ENCODE assay signal across 9 cellular contexts in genomic region chr9:132849168-132849831, GRCh38. TPM values are rescaled to one million over a fixed set of nuclear protein-coding genes. Genes with fewer than 3 reads are reported as not detected.
A peak's percentile ranks its signal among the peaks of the same experiment; 100 is the strongest.
DNase-seq lines count a peak whose midpoint lies in the region; ATAC-seq and TF ChIP-seq lines count a peak whose summit lies in the region.
"Had no signal": no experiment of that assay in that cellular context is flagged by ENCODE, and none has a peak within 500 bp of the region (broad histone marks: within the 10 kb centered on the region; RNA-seq: fewer than 3 reads in every experiment).

No MANE protein-coding gene starts in this region.

- no peaks in the 10 kb centered on the region for H3K9me3 ChIP-seq in NT2/D1 (ENCODE audit: insufficient read depth, low read length)
- H3K9me3 ChIP-seq in muscle layer of colon (ENCODE audit: low read length) = no peaks in the 10 kb centered on the region
- H3K9me3 ChIP-seq: A549 had no signal

- no peaks in the 10 kb centered on the region for H3K36me3 ChIP-seq in NT2/D1 (ENCODE audit: insufficient read depth, insufficient read length, low read length)
- no peaks in the 10 kb centered on the region for H3K36me3 ChIP-seq in muscle layer of colon (ENCODE audit: insufficient read depth, low read length)

- H3K4me1 Mint-ChIP-seq in chondrocyte (ENCODE audit: low read depth) (no peaks in the 10 kb centered on the region), CD14-positive monocyte (peaks cover 6% of the 10 kb centered on the region)

- H3K27me3 ChIP-seq in NT2/D1 (ENCODE audit: insufficient read depth, insufficient read length) (no peaks in the 10 kb centered on the region), muscle layer of colon (ENCODE audit: control insufficient read depth in 1 of 2, insufficient read depth in 2 of 2, low read length in 2 of 2) (no peaks in the 10 kb centered on the region)

- H3K27ac Mint-ChIP-seq in chondrocyte (ENCODE audit: unreplicated experiment) (no peak overlapping the region), CD14-positive monocyte (peak overlapping the region in 1 of 7 donors; percentile 18)

- H3K9me3 Mint-ChIP-seq in chondrocyte (ENCODE audit: low read depth) = no peaks in the 10 kb centered on the region
- no peaks in the 10 kb centered on the region for H3K9me3 Mint-ChIP-seq in CD14-positive monocyte

- H3K9ac ChIP-seq in NT2/D1 (ENCODE audit: insufficient read length, low read depth) (peak overlapping the region; percentile 50), muscle layer of colon (ENCODE audit: low read length) (no peak overlapping the region)

- no peak overlapping the region for H3K4me3 ChIP-seq in NT2/D1 (ENCODE audit: insufficient read length, low read depth)
- no peak overlapping the region for H3K4me3 ChIP-seq in muscle layer of colon (ENCODE audit: low read depth in 1 of 2, low read length in 2 of 2)
- H3K4me3 ChIP-seq: A549 had no signal

- H3K4me3 Mint-ChIP-seq in chondrocyte (ENCODE audit: unreplicated experiment) = no peak overlapping the region
- H3K4me3 Mint-ChIP-seq in CD14-positive monocyte = no peak overlapping the region

- H3K36me3 Mint-ChIP-seq in chondrocyte (ENCODE audit: low read depth) (no peaks in the 10 kb centered on the region), CD14-positive monocyte (no peaks in the 10 kb centered on the region)

- intact Hi-C loops in CD14-positive monocyte (cut with micrococcal nuclease) = no loop called here

- TF ChIP-seq CTCF in chondrocyte (IDR thresholded peaks at IDR 0.05) (no peak), CD14-positive monocyte (IDR thresholded peaks at IDR 0.05) (no peak)

- H3K4me1 ChIP-seq in NT2/D1 (ENCODE audit: insufficient read depth, insufficient read length) (peaks cover 2% of the 10 kb centered on the region), muscle layer of colon (ENCODE audit: insufficient read depth, low read length) (peaks cover 5% of the 10 kb centered on the region)
- H3K4me1 ChIP-seq: A549 had no signal

- H3K27me3 Mint-ChIP-seq in chondrocyte (ENCODE audit: low read depth) = peaks cover 2% of the 10 kb centered on the region
- peaks cover 3 to 7% (median 4%) of the 10 kb centered on the region in 3 donors for H3K27me3 Mint-ChIP-seq in CD14-positive monocyte (ENCODE audit: low read depth in 3 of 3)

- no peak for ATAC-seq in GM21526 (IDR thresholded peaks at IDR 0.05; ENCODE audit: low FRiP score, unreplicated experiment)
- ATAC-seq: A549 had no signal

- peak; percentile 6 for DNase-seq in NCI-H2196 treated with DMSO at 0.1 percent for 48 hours (lab: John Stamatoyannopoulos, UW; ENCODE audit: unreplicated experiment)
- DNase-seq in NCI-H2196 (lab: John Stamatoyannopoulos, UW; ENCODE audit: unreplicated experiment) = no peak
- DNase-seq in NT2/D1 (ENCODE audit: low read depth, low spot score) = peak; percentile 57
- DNase-seq in chondrocyte (ENCODE audit: low spot score) = peak; percentile 48
- DNase-seq in DMS79 (lab: John Stamatoyannopoulos, UW) = no peak
- no peak for DNase-seq in CD14-positive monocyte (ENCODE audit: low spot score)

- peak overlapping the region; percentile 66 for H3K27ac ChIP-seq in muscle layer of colon (ENCODE audit: low read depth, low read length)
- H3K27ac ChIP-seq: A549 had no signal

RNA-seq across cellular contexts. Expression of gene AK8, which starts 28.8 kb away (rescaled TPM):
- 0.22 to 1.5 TPM (median 0.33 TPM) in 3 replicates for total RNA-seq in chondrocyte
- under 1 TPM in 1 of 2 donors, not detected in 1; 0.08 TPM for polyA plus RNA-seq in CD14-positive monocyte

RNA-seq across cellular contexts. Expression of gene SPACA9, which starts 29.4 kb away (rescaled TPM):
- 3.3 to 5.4 TPM (median 3.7 TPM) in 3 replicates for total RNA-seq in chondrocyte
- under 1 TPM; 0.28 to 0.95 TPM for polyA plus RNA-seq in CD14-positive monocyte

Comparison
In these comparisons a context has a peak if more than half of its experiments do, and no peak if none do; other contexts are left out.
1. DNase-seq: peak in NCI-H2196 treated with DMSO at 0.1 percent for 48 hours (single experiment), NT2/D1 (single experiment) and chondrocyte (single experiment); none in NCI-H2196 (single experiment), DMS79 (single experiment) and CD14-positive monocyte (single experiment).